Comparison of ENCODE assay signal across 12 cellular contexts in the genomic region with DNA sequence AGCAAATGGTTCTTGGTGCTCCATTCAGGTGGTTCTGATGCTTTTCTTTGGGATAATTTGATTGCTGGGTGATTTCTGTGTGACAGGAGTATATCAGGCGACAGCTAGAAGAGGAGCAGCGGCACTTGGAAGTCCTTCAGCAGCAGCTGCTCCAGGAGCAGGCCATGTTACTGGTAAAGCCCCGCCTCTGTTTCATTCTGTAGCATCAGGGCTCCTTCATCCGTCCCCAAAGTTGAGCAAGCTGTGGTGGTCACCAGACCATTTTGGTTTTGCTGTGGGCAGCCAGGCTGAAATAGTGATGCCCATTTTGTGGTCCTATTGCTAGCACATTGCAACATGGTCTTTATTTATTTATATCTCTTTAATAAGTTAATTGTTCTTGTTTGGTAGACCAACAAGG.
"Had no signal": no experiment of that assay in that cellular context is flagged by ENCODE, and none has a peak within 500 bp of the region (broad histone marks: within the 10 kb centered on the region; RNA-seq: fewer than 3 reads in every experiment).

No MANE protein-coding gene starts in this region.

- H3K27me3 Mint-ChIP-seq: activated CD4-positive, alpha-beta memory T cell treated with anti-CD3 and anti-CD28 coated beads, Interleukin-2, amount 10 ng/mL, durations not matched to agents 7 days and 5 days had no signal

- H3K36me3 ChIP-seq: colonic mucosa had no signal

- H3K9me3 ChIP-seq: adrenal gland, colonic mucosa, gastroesophageal sphincter, pancreas, tibial artery, vagina had no signal

- H3K4me3 ChIP-seq: adrenal gland, colonic mucosa, gastroesophageal sphincter, pancreas, skin epidermis, tibial artery, vagina had no signal

- H3K4me1 ChIP-seq: adrenal gland, colonic mucosa, gastroesophageal sphincter, pancreas, tibial artery, vagina had no signal

- H3K9me3 Mint-ChIP-seq: activated CD4-positive, alpha-beta memory T cell treated with anti-CD3 and anti-CD28 coated beads, Interleukin-2, amount 10 ng/mL, durations not matched to agents 7 days and 5 days had no signal

- H3K27ac Mint-ChIP-seq: activated CD4-positive, alpha-beta memory T cell treated with anti-CD3 and anti-CD28 coated beads, Interleukin-2, amount 10 ng/mL, durations not matched to agents 7 days and 5 days had no signal

- H3K27me3 ChIP-seq: adrenal gland, colonic mucosa, gastroesophageal sphincter, pancreas, tibial artery, vagina had no signal

- H3K27ac ChIP-seq: adrenal gland, colonic mucosa, gastroesophageal sphincter, pancreas, tibial artery, vagina had no signal

- H3K4me3 Mint-ChIP-seq: activated CD4-positive, alpha-beta memory T cell treated with anti-CD3 and anti-CD28 coated beads, Interleukin-2, amount 10 ng/mL, durations not matched to agents 7 days and 5 days had no signal

- ATAC-seq: gastroesophageal sphincter, pancreas had no signal

- DNase-seq: activated CD4-positive, alpha-beta memory T cell treated with anti-CD3 and anti-CD28 coated beads, Interleukin-2, amount 10 ng/mL, durations not matched to agents 7 days and 5 days; activated naive CD4-positive, alpha-beta T cell; adrenal gland; colonic mucosa; effector CD4-positive, alpha-beta T cell; kidney glomerular epithelial cell; pancreas; T-helper 2 cell; tibial artery had no signal
